In the genomic region with DNA sequence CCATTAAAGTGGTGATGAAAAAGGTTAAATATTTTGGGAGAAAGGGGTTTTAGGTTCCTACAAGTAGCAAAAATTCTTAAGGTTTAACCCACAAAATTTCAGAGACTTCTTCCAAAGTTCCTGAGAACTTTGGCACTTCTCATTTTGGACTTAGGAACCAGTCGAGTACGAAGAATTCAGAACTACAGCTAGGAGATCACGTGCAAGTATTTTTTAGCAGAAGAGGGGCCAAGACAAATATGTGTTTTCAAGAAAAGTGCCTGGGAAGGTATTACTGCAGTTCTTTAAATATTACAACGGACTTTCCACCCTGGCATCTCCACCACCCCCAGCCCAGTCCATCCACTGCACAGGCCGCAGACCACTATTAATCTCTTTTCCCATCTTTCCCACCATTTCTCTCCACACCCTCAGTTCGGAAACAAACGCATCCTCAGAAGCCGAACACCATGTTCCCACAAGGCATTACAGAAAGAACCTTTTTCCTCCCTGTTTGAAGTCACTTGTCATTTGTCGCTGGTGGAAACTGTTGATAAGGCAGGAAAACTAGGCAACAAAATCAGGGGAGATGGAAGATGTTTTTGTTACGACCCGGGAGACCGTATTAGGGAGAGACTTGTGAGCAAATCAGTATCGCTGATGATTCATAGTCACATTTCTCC, we compare ENCODE assay signal across 10 cellular contexts. TPM values are rescaled to one million over a fixed set of nuclear protein-coding genes. Genes with fewer than 3 reads are reported as not detected.
A peak's percentile ranks its signal among the peaks of the same experiment; 100 is the strongest.
DNase-seq lines count a peak whose midpoint lies in the region; FAIRE-seq and TF ChIP-seq lines count a peak whose summit lies in the region.
"Had no signal": no experiment of that assay in that cellular context is flagged by ENCODE, and none has a peak within 500 bp of the region (broad histone marks: within the 10 kb centered on the region; RNA-seq: fewer than 3 reads in every experiment).

No MANE protein-coding gene starts in this region.

- H4K20me1 ChIP-seq in keratinocyte (ENCODE audit: control insufficient read depth, extremely low read depth, insufficient read depth, low read length) (peaks cover 8% of the 10 kb centered on the region), H9 (ENCODE audit: control insufficient read depth, insufficient read depth, insufficient read length) (no peaks in the 10 kb centered on the region)

- no peaks in the 10 kb centered on the region for H3K9me3 ChIP-seq in keratinocyte (ENCODE audit: control insufficient read depth, low read depth, low read length)
- H3K9me3 ChIP-seq in skeletal muscle tissue (ENCODE audit: control insufficient read depth in 3 of 3, low read length in 3 of 3): no peaks in the 10 kb centered on the region
- no peaks in the 10 kb centered on the region for H3K9me3 ChIP-seq in H9 (ENCODE audit: control insufficient read depth, low read depth, low read length)

- no peaks in the 10 kb centered on the region for H3K9me1 ChIP-seq in keratinocyte (ENCODE audit: control insufficient read depth, extremely low read depth, insufficient read depth, low read length)

- no peak for TF ChIP-seq CTCF in cardiac fibroblast (IDR thresholded peaks at IDR 0.05; ENCODE audit: low read depth, low read length)
- no peak for TF ChIP-seq CTCF in keratinocyte (optimal IDR thresholded peaks at IDR 0.05 in 1 of 3, IDR thresholded peaks at IDR 0.05 in 1 of 3, conservative IDR thresholded peaks at IDR 0.05 in 1 of 3; ENCODE audit: extremely low read depth in 1 of 3, insufficient read depth in 2 of 3, low read length in 3 of 3)
- TF ChIP-seq CTCF in H9 (conservative IDR thresholded peaks at IDR 0.05): no peak

- whole genome bisulfite sequencing in H9 (ENCODE audit: extremely low coverage, insufficient read length, low lambda C conversion rate): no CpG with 5 or more reads among the region's 13 CpGs

- H3K4me1 Mint-ChIP-seq in H9: peaks cover 48 to 55% of the 10 kb centered on the region in 2 experiments

- H3K9me3 Mint-ChIP-seq in H9: no peaks in the 10 kb centered on the region
- H3K9me3 Mint-ChIP-seq: activated T-helper 2 cell treated with anti-CD3 and anti-CD28 coated beads, Interferon-gamma antibody, Interleukin-2, Interleukin-4, amounts not matched to agents 10 μg/mL and 5 μg/mL and 100 μg/mL, durations not matched to agents 14 hours and 24 hours and 36 hours had no signal

- no peak overlapping the region for H3K14ac ChIP-seq in H9 (ENCODE audit: insufficient read depth, low read length)

- H3K27me3 ChIP-seq in keratinocyte (ENCODE audit: control insufficient read depth, extremely low read depth, insufficient read depth, low read length) (no peaks in the 10 kb centered on the region), skeletal muscle tissue (ENCODE audit: control insufficient read depth in 3 of 3, insufficient read depth in 3 of 3, low read length in 3 of 3) (peaks cover 4 to 9% (median 5%) of the 10 kb centered on the region in 3 donors), H9 (ENCODE audit: insufficient read depth, low read length) (no peaks in the 10 kb centered on the region)

- H4K91ac ChIP-seq in H9 (ENCODE audit: insufficient read length, low read depth, low read length): no peak overlapping the region

- no peak overlapping the region for H2BK12ac ChIP-seq in H9 (ENCODE audit: insufficient read length, low read depth, low read length)

- dilution Hi-C loops in keratinocyte (cut with MboI; ENCODE audit: extremely low pct_ligation_motif_present, low sequenced_read_pairs): loop anchor here (25.0 kb wide), 1 partner anchor 258 kb away; no protein-coding TSS in a partner anchor

- peaks cover 25 to 29% of the 10 kb centered on the region in 2 experiments for H3K36me3 ChIP-seq in keratinocyte (ENCODE audit: control insufficient read depth in 2 of 2, extremely low read depth in 1 of 2, insufficient read depth in 2 of 2, low read length in 2 of 2)
- H3K36me3 ChIP-seq in skeletal muscle tissue (ENCODE audit: control insufficient read depth in 3 of 3, insufficient read depth in 3 of 3, low read length in 3 of 3): no peaks in the 10 kb centered on the region

- H4K5ac ChIP-seq in H9 (ENCODE audit: insufficient read length, low read depth, low read length): no peak overlapping the region

- DNase-seq in EH (ENCODE audit: low read depth): peak; percentile 85
- peak; percentile 82 to 90 for DNase-seq in cardiac fibroblast (ENCODE audit: low read depth in 2 of 2)
- no peak for DNase-seq in keratinocyte (ENCODE audit: low read depth, low spot score)
- no peak for DNase-seq in SKM-1 treated with dmso at 0.1 percent for 144 hours (lab: John Stamatoyannopoulos, UW; ENCODE audit: unreplicated experiment)
- DNase-seq in NCI-H1105 (lab: John Stamatoyannopoulos, UW): no peak
- no peak for DNase-seq in hepatic stellate cell (ENCODE audit: low spot score)
- DNase-seq in H9: no peak
- DNase-seq: foreskin melanocyte had no signal

- peak; percentile 67 for FAIRE-seq in keratinocyte (lab: Jason Lieb, UNC)

- H3K4me3 Mint-ChIP-seq in H9: no peak overlapping the region

- no peak overlapping the region for H3K18ac ChIP-seq in H9 (ENCODE audit: insufficient read length, low read depth, low read length)

- peak overlapping the region; percentile 65 for H3K27ac ChIP-seq in keratinocyte (ENCODE audit: control insufficient read depth, insufficient read depth, low read length)
- peak overlapping the region; percentile 54 for H3K27ac ChIP-seq in skeletal muscle tissue (ENCODE audit: low read depth, low read length)
- H3K27ac ChIP-seq in H9 (ENCODE audit: insufficient read length, low read depth, low read length): no peak overlapping the region

- H2BK5ac ChIP-seq in H9 (ENCODE audit: insufficient read length, low read length): no peak overlapping the region

- peaks cover 97% of the 10 kb centered on the region for H3K79me2 ChIP-seq in keratinocyte (ENCODE audit: control insufficient read depth, insufficient read depth, low read length)
- H3K79me2 ChIP-seq in H9 (ENCODE audit: insufficient read depth, low read length): no peaks in the 10 kb centered on the region

- H3K4me2 ChIP-seq in keratinocyte (ENCODE audit: control insufficient read depth, extremely low read depth, insufficient read depth, low read depth, low read length): peak overlapping the region; percentile 84
- no peak overlapping the region for H3K4me2 ChIP-seq in H9 (ENCODE audit: insufficient read depth, insufficient read length, low read length)

- peaks cover 12% of the 10 kb centered on the region for H3K23me2 ChIP-seq in H9 (ENCODE audit: insufficient read length, low read depth, low read length, poor library complexity, severe bottlenecking)

- H2AK5ac ChIP-seq in H9 (ENCODE audit: insufficient read length, low read length): no peak overlapping the region

- peak overlapping the region; percentile 93 for H3K9ac ChIP-seq in keratinocyte (ENCODE audit: control insufficient read depth, extremely low read depth, insufficient read depth, low read length)
- no peak overlapping the region for H3K9ac ChIP-seq in skeletal muscle tissue (ENCODE audit: low read depth in 1 of 3, low read length in 3 of 3)
- H3K9ac ChIP-seq in H9 (ENCODE audit: extremely low read depth, insufficient read length, low read length): no peak overlapping the region

- H3K79me1 ChIP-seq in H9 (ENCODE audit: insufficient read depth, low read depth, low read length, poor library complexity, severe bottlenecking): no peaks in the 10 kb centered on the region

- H3K27me3 Mint-ChIP-seq in H9 (ENCODE audit: low read depth): peaks cover 16% of the 10 kb centered on the region

- H2BK15ac ChIP-seq in H9 (ENCODE audit: low read depth, low read length): no peak overlapping the region

- no peak overlapping the region for H2BK20ac ChIP-seq in H9 (ENCODE audit: low read depth, low read length, poor library complexity, severe bottlenecking)

- no peak overlapping the region for H3K56ac ChIP-seq in H9 (ENCODE audit: insufficient read length, low read depth, low read length)

- no peak overlapping the region for H2AFZ ChIP-seq in keratinocyte (ENCODE audit: control insufficient read depth, low read length)
- no peak overlapping the region for H2AFZ ChIP-seq in H9 (ENCODE audit: low read length)

- no peak overlapping the region for H3K27ac Mint-ChIP-seq in H9
- H3K27ac Mint-ChIP-seq: activated T-helper 2 cell treated with anti-CD3 and anti-CD28 coated beads, Interferon-gamma antibody, Interleukin-2, Interleukin-4, amounts not matched to agents 10 μg/mL and 5 μg/mL and 100 μg/mL, durations not matched to agents 14 hours and 24 hours and 36 hours had no signal

- no peak overlapping the region for H3K4ac ChIP-seq in H9 (ENCODE audit: low read depth, low read length)

- H3K4me1 ChIP-seq in keratinocyte (ENCODE audit: control insufficient read depth, extremely low read depth, insufficient read depth, low read length) (peaks cover 28% of the 10 kb centered on the region), skeletal muscle tissue (ENCODE audit: control insufficient read depth in 3 of 3, insufficient read depth in 3 of 3, low read length in 3 of 3) (peaks cover 0 to 8% (median 6%) of the 10 kb centered on the region in 3 donors), H9 (ENCODE audit: insufficient read depth, low read length) (peaks cover 4% of the 10 kb centered on the region; the same call in 1 of the 2 replicates)

- H3K4me3 ChIP-seq in cardiac fibroblast (replicated peaks in 1 of 2; ENCODE audit: low read depth in 2 of 2, low read length in 2 of 2): peak overlapping the region; percentile 29 to 55
- H3K4me3 ChIP-seq in keratinocyte (ENCODE audit: control insufficient read depth in 2 of 3, extremely low read depth in 1 of 3, insufficient read depth in 2 of 3, low read depth in 1 of 3, low read length in 3 of 3): peak overlapping the region; percentile 51 to 86 (median 86)
- H3K4me3 ChIP-seq in skeletal muscle tissue (ENCODE audit: low read length in 3 of 3): peak overlapping the region in 2 of 3 donors; percentile 33 to 67

- H2BK120ac ChIP-seq in H9 (ENCODE audit: low read depth, low read length, poor library complexity, severe bottlenecking): no peak overlapping the region

- H3K36me3 Mint-ChIP-seq in H9 (ENCODE audit: insufficient read depth in 1 of 3, low read depth in 3 of 3): no peaks in the 10 kb centered on the region

- no peak overlapping the region for H4K8ac ChIP-seq in H9 (replicated peaks; ENCODE audit: insufficient read length, low read depth, low read length)

- no peak overlapping the region for H3K23ac ChIP-seq in H9 (ENCODE audit: insufficient read length, low read depth, low read length)

- no peak overlapping the region for H3T11ph ChIP-seq in H9 (ENCODE audit: low read length)

RNA-seq across cellular contexts. Expression of a gene that starts 7.1 kb away (rescaled TPM):
- polyA plus RNA-seq in keratinocyte: 51.4 to 63.2 TPM (median 59.2 TPM) in 3 replicates
- 79.7 TPM for polyA plus RNA-seq in keratinocyte (2011; ENCODE audit: low read depth)
- polyA plus RNA-seq in keratinocyte (2011; cell fraction: cytosol; rRNA removed): 18.4 and 20.9 TPM in 2 replicates
- polyA plus RNA-seq in keratinocyte (2011; cell fraction: nucleus; rRNA removed): 158 and 186 TPM in 2 replicates
- polyA plus RNA-seq in keratinocyte (2012; ENCODE audit: low replicate concordance): 26.5 and 79.3 TPM in 2 replicates
- 115 to 137 TPM (median 137 TPM) in 3 replicates for polyA minus RNA-seq in keratinocyte
- 36.6 TPM for polyA minus RNA-seq in keratinocyte (2011; cell fraction: cytosol; rRNA and poly(A)+ RNA removed)
- polyA minus RNA-seq in keratinocyte (2011; cell fraction: nucleus; rRNA and poly(A)+ RNA removed): 98.4 and 221 TPM in 2 replicates
- total RNA-seq in skeletal muscle tissue: 4.7 TPM
- total RNA-seq in H9 (2021): 1.6 and 1.7 TPM in 2 replicates

Comparison
In these comparisons a context has a peak if more than half of its experiments do, and no peak if none do; other contexts are left out.
1. DNase-seq: peak in EH (single experiment) and cardiac fibroblast (2 of 2); none in keratinocyte (single experiment), SKM-1 treated with dmso at 0.1 percent for 144 hours (single experiment), NCI-H1105 (single experiment), hepatic stellate cell (single experiment) and H9 (single experiment).
2. Peak in every context shown above with its lines, with median percentiles within 50 percentile points of each other: H3K4me3 ChIP-seq.